9 cellular contexts compared by ENCODE assay signal in the genomic region with DNA sequence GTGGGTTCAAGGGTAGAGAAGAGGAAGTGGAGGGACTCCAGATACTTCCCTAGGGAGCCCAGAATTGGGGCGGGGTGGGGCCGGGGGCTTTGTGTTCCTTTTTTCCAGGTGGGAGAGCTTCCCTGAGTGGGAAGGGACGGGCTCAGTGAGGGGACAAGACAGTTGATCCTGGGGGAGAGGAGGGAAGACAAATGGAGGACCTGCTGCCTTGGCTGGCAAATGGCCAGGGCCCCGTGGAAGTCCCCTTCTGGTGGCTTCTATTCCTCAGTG. TPM values are rescaled to one million over a fixed set of nuclear protein-coding genes. Genes with fewer than 3 reads are reported as not detected.
DNase-seq lines count a peak whose midpoint lies in the region; ATAC-seq and TF ChIP-seq lines count a peak whose summit lies in the region.
"Had no signal": no experiment of that assay in that cellular context is flagged by ENCODE, and none has a peak within 500 bp of the region (broad histone marks: within the 10 kb centered on the region; RNA-seq: fewer than 3 reads in every experiment).

No MANE protein-coding gene starts in this region.

- DNase-seq in HFFc6 (no peak), esophagus squamous epithelium (lab: John Stamatoyannopoulos, UW) (no peak), NCI-H446 (lab: John Stamatoyannopoulos, UW) (no peak), foreskin melanocyte (no peak), MG63 (no peak)
- DNase-seq in activated CD4-positive, alpha-beta memory T cell treated with anti-CD3 and anti-CD28 coated beads for 36 hours: peak; percentile 74
- DNase-seq in stimulated activated CD4-positive, alpha-beta T cell treated with anti-CD3 and anti-CD28 coated beads, Interleukin-4, amount 100 ng/mL, for 24 hours: peak; percentile 59

- H3K4me1 Mint-ChIP-seq in HFFc6 (ENCODE audit: low read depth): peaks cover 20% of the 10 kb centered on the region
- peaks cover 29% of the 10 kb centered on the region for H3K4me1 Mint-ChIP-seq in activated CD4-positive, alpha-beta memory T cell treated with anti-CD3 and anti-CD28 coated beads for 36 hours (ENCODE audit: low read depth)

- H3K4me3 Mint-ChIP-seq in HFFc6: no peak overlapping the region
- peak overlapping the region; percentile 73 for H3K4me3 Mint-ChIP-seq in activated CD4-positive, alpha-beta memory T cell treated with anti-CD3 and anti-CD28 coated beads for 36 hours

- no peaks in the 10 kb centered on the region for H3K9me3 Mint-ChIP-seq in HFFc6
- no peaks in the 10 kb centered on the region for H3K9me3 Mint-ChIP-seq in activated CD4-positive, alpha-beta memory T cell treated with anti-CD3 and anti-CD28 coated beads for 36 hours

- peaks cover 1 to 39% (median 8%) of the 10 kb centered on the region in 3 donors for H3K36me3 ChIP-seq in esophagus squamous epithelium
- H3K36me3 ChIP-seq in MG63: peaks cover 64% of the 10 kb centered on the region

- H3K4me3 ChIP-seq in esophagus squamous epithelium (peak overlapping the region in 2 of 4 donors; percentile 73 to 85), MG63 (no peak overlapping the region)

- CTCF ChIA-PET in activated CD4-positive, alpha-beta memory T cell treated with anti-CD3 and anti-CD28 coated beads for 36 hours (lab: Charles Lee): no interaction called here

- peak overlapping the region; percentile 10; the same call in 1 of the 2 replicates for H3K27ac Mint-ChIP-seq in HFFc6
- H3K27ac Mint-ChIP-seq in activated CD4-positive, alpha-beta memory T cell treated with anti-CD3 and anti-CD28 coated beads for 36 hours: peak overlapping the region; percentile 82

- TF ChIP-seq CTCF in HFFc6 (IDR thresholded peaks at IDR 0.05): no peak
- TF ChIP-seq CTCF in esophagus squamous epithelium (IDR thresholded peaks at IDR 0.05): no peak

- peaks cover 24 to 55% (median 31%) of the 10 kb centered on the region in 3 donors for H3K4me1 ChIP-seq in esophagus squamous epithelium

- peak overlapping the region in 3 of 4 donors; percentile 86 to 90 (median 87) for H3K27ac ChIP-seq in esophagus squamous epithelium

- H3K27me3 ChIP-seq in esophagus squamous epithelium (no peaks in the 10 kb centered on the region), MG63 (no peaks in the 10 kb centered on the region)

- TF ChIP-seq POLR2A in esophagus squamous epithelium (IDR thresholded peaks at IDR 0.05): no peak

- 47 to 49% methylated on average over 3 of the region's 4 CpGs for WGBS in esophagus squamous epithelium, 2 donors

- no peaks in the 10 kb centered on the region for H3K9me3 ChIP-seq in esophagus squamous epithelium
- H3K9me3 ChIP-seq in MG63: no peaks in the 10 kb centered on the region

- H3K36me3 Mint-ChIP-seq in HFFc6 (ENCODE audit: low read depth): peaks cover 13% of the 10 kb centered on the region
- H3K36me3 Mint-ChIP-seq in activated CD4-positive, alpha-beta memory T cell treated with anti-CD3 and anti-CD28 coated beads for 36 hours: peaks cover 9% of the 10 kb centered on the region

- ATAC-seq in GM21528 (IDR thresholded peaks at IDR 0.05; ENCODE audit: low FRiP score, unreplicated experiment): no peak

- H3K27me3 Mint-ChIP-seq in HFFc6 (ENCODE audit: insufficient read depth): no peaks in the 10 kb centered on the region; the same call in 1 of the 2 replicates
- no peaks in the 10 kb centered on the region for H3K27me3 Mint-ChIP-seq in activated CD4-positive, alpha-beta memory T cell treated with anti-CD3 and anti-CD28 coated beads for 36 hours

- intact Hi-C loops in activated CD4-positive, alpha-beta memory T cell treated with anti-CD3 and anti-CD28 coated beads for 36 hours (cut with micrococcal nuclease): no loop called here
- intact Hi-C loops in esophagus squamous epithelium (cut with DNase I): no loop called here

- POLR2A ChIA-PET in activated CD4-positive, alpha-beta memory T cell treated with anti-CD3 and anti-CD28 coated beads for 36 hours (lab: Charles Lee): interaction anchor here (1.6 kb wide), 1 partner anchor 22 kb away, joined by 6 read pairs; no protein-coding TSS in a partner anchor

RNA-seq across cellular contexts. Expression of a gene that starts 2.6 kb away (rescaled TPM):
- 100 to 1,000 TPM; 124 to 240 (median 136) TPM for total RNA-seq in HFFc6 (2021; fragmentation: NEBNext Ultra II Directional; extraction: Animal tissue kit (Norgen Biotek cat#: 25700))
- 10 to 100 TPM; 32.9 to 34.8 TPM for total RNA-seq in activated CD4-positive, alpha-beta memory T cell treated with anti-CD3 and anti-CD28 coated beads for 36 hours
- total RNA-seq in esophagus squamous epithelium: 10 to 100 TPM; 22.3 to 89.7 (median 57.2) TPM
- total RNA-seq in MG63 (2014; rRNA removed; shearing (Covaris generic); ENCODE audit: low replicate concordance): 445 and 487 TPM in 2 replicates

RNA-seq across cellular contexts. Expression of a gene that starts 14.8 kb away (rescaled TPM):
- not detected for total RNA-seq in HFFc6 (2021; fragmentation: NEBNext Ultra II Directional; extraction: Animal tissue kit (Norgen Biotek cat#: 25700))
- not detected for total RNA-seq in activated CD4-positive, alpha-beta memory T cell treated with anti-CD3 and anti-CD28 coated beads for 36 hours
- total RNA-seq in esophagus squamous epithelium: under 1 TPM in 1 of 4 donors, not detected in 3; 0.19 TPM
- not detected in 2 replicates for total RNA-seq in MG63 (2014; rRNA removed; shearing (Covaris generic); ENCODE audit: low replicate concordance)
- total RNA-seq: lung microvascular endothelial cell had no signal

RNA-seq across cellular contexts. Expression of a gene that starts 23.4 kb away (rescaled TPM):
- 10 to 100 TPM; 52.3 to 64.0 (median 62.1) TPM for total RNA-seq in HFFc6 (2021; fragmentation: NEBNext Ultra II Directional; extraction: Animal tissue kit (Norgen Biotek cat#: 25700))
- total RNA-seq in activated CD4-positive, alpha-beta memory T cell treated with anti-CD3 and anti-CD28 coated beads for 36 hours: 10 to 100 TPM; 80.5 to 92.3 TPM
- 10 to 100 TPM; 40.5 to 64.3 (median 49.9) TPM for total RNA-seq in esophagus squamous epithelium
- 72.4 and 80.7 TPM in 2 replicates for total RNA-seq in MG63 (2014; rRNA removed; shearing (Covaris generic); ENCODE audit: low replicate concordance)

RNA-seq across cellular contexts. Expression of a gene that starts 27.7 kb away (rescaled TPM):
- total RNA-seq in HFFc6 (2021; fragmentation: NEBNext Ultra II Directional; extraction: Animal tissue kit (Norgen Biotek cat#: 25700)): 10 to 100 TPM; 75.0 to 91.4 (median 84.4) TPM
- 10 to 100 TPM; 82.2 to 90.4 TPM for total RNA-seq in activated CD4-positive, alpha-beta memory T cell treated with anti-CD3 and anti-CD28 coated beads for 36 hours
- total RNA-seq in esophagus squamous epithelium: 10 to 100 TPM; 11.6 to 35.5 (median 26.0) TPM
- 32.4 and 44.2 TPM in 2 replicates for total RNA-seq in MG63 (2014; rRNA removed; shearing (Covaris generic); ENCODE audit: low replicate concordance)

RNA-seq across cellular contexts. Expression of a gene that starts 38.2 kb away (rescaled TPM):
- total RNA-seq in HFFc6 (2021; fragmentation: NEBNext Ultra II Directional; extraction: Animal tissue kit (Norgen Biotek cat#: 25700)): 10 to 100 TPM; 55.2 to 64.1 (median 59.8) TPM
- 100 to 1,000 TPM; 148 to 151 TPM for total RNA-seq in activated CD4-positive, alpha-beta memory T cell treated with anti-CD3 and anti-CD28 coated beads for 36 hours
- 10 to 100 TPM; 44.7 to 73.1 (median 68.5) TPM for total RNA-seq in esophagus squamous epithelium
- total RNA-seq in MG63 (2014; rRNA removed; shearing (Covaris generic); ENCODE audit: low replicate concordance): 177 and 205 TPM in 2 replicates

Comparison
In these comparisons a context has a peak if more than half of its experiments do, and no peak if none do; other contexts are left out.
1. DNase-seq: peak in activated CD4-positive, alpha-beta memory T cell treated with anti-CD3 and anti-CD28 coated beads for 36 hours (single experiment) and stimulated activated CD4-positive, alpha-beta T cell treated with anti-CD3 and anti-CD28 coated beads, Interleukin-4, amount 100 ng/mL, for 24 hours (single experiment); none in HFFc6 (single experiment), esophagus squamous epithelium (single experiment), NCI-H446 (0 of 2), foreskin melanocyte (single experiment) and MG63 (single experiment).